8 cellular contexts compared by ENCODE assay signal in the genomic region with DNA sequence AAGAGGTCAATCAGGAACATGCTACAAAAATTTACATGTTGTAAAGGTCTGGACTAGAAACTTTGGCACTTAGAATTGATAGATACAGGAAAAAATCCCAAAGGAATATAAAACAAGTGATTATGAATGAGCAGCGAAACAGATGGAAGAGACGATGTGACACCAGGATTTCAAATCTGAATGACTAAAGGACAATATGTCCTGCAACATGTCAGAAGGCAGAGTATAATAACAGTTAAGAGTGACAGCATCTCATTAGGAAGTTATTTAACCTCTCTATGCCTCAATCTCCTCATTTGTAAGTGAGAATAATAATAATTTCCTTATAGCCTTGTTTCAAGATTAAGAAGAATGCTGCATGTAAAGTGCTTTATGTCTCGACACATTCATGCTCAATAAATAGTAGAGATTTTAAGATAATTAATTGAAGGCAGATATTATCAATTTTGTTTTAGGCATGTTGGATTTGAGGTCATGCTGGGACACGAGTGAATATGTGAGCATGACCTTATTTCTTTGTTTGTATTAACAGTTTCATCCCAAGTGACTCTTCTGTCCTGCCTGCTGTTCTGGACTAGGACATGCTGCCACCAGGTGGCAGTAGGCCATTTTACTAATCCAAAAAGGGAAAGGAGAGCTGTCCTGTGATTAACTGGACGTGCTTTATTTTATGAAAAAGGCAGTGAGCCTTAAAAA. TPM values are rescaled to one million over a fixed set of nuclear protein-coding genes. Genes with fewer than 3 reads are reported as not detected.
DNase-seq lines count a peak whose midpoint lies in the region; ATAC-seq and TF ChIP-seq lines count a peak whose summit lies in the region.

No MANE protein-coding gene starts in this region.

- H3K9ac ChIP-seq in adipocyte (ENCODE audit: low read length) = no peak overlapping the region

- DNase-seq in DMS153 treated with DMSO at 0.1 percent for 48 hours (lab: John Stamatoyannopoulos, UW; ENCODE audit: unreplicated experiment) = peak; percentile 78
- peak; percentile 42 to 64 for DNase-seq in Kasumi-1 (lab: John Stamatoyannopoulos, UW)
- peak; percentile 56 for DNase-seq in SHP77 treated with DMSO at 0.1 percent for 48 hours (lab: John Stamatoyannopoulos, UW)
- peak; percentile 91 for DNase-seq in adipocyte (ENCODE audit: low read depth)
- DNase-seq in left ventricle myocardium inferior = peak; percentile 57
- DNase-seq in renal cortical epithelial cell (ENCODE audit: low read depth) = peak; percentile 65
- DNase-seq in NCI-H187 treated with DMSO at 0.1 percent for 48 hours (lab: John Stamatoyannopoulos, UW) = no peak

- ATAC-seq in GM21447 (IDR thresholded peaks at IDR 0.05; ENCODE audit: unreplicated experiment) = peak; percentile 42

- H3K9me3 ChIP-seq in adipocyte (ENCODE audit: control insufficient read depth, low read length) = no peaks in the 10 kb centered on the region
- H3K9me3 ChIP-seq in left ventricle myocardium inferior (replicated peaks) = no peaks in the 10 kb centered on the region

- H3K4me3 ChIP-seq in adipocyte (ENCODE audit: low read length) (no peak overlapping the region), left ventricle myocardium inferior (no peak overlapping the region)

- no peaks in the 10 kb centered on the region for H3K36me3 ChIP-seq in adipocyte (ENCODE audit: control insufficient read depth, insufficient read depth, low read length, severe bottlenecking)
- H3K36me3 ChIP-seq in left ventricle myocardium inferior = no peaks in the 10 kb centered on the region

- peak overlapping the region; percentile 86 for H3K27ac ChIP-seq in left ventricle myocardium inferior (replicated peaks)

- no peaks in the 10 kb centered on the region for H3K27me3 ChIP-seq in adipocyte (replicated peaks; ENCODE audit: control insufficient read depth, insufficient read depth, low read length)
- H3K27me3 ChIP-seq in left ventricle myocardium inferior (ENCODE audit: low read depth) = no peaks in the 10 kb centered on the region

- intact Hi-C loops in left ventricle myocardium inferior (cut with micrococcal nuclease) = loop anchor here (2.0 kb wide), 1 partner anchor 86 kb away; no protein-coding TSS in a partner anchor

- peak; percentile 83 for TF ChIP-seq CTCF in left ventricle myocardium inferior (IDR thresholded peaks at IDR 0.05; ENCODE audit: borderline replicate concordance)

- H3K4me1 ChIP-seq in adipocyte (ENCODE audit: control insufficient read depth, insufficient read depth, low read length) (peaks cover 26% of the 10 kb centered on the region), left ventricle myocardium inferior (peaks cover 79% of the 10 kb centered on the region)

RNA-seq across cellular contexts. Expression of a gene that starts 50.1 kb away (rescaled TPM):
- total RNA-seq in left ventricle myocardium inferior = 11.2 TPM
- total RNA-seq in renal cortical epithelial cell = 21.7 and 44.4 TPM in 2 replicates
